ENCODE assay signal across 2 cellular contexts in the genomic region with DNA sequence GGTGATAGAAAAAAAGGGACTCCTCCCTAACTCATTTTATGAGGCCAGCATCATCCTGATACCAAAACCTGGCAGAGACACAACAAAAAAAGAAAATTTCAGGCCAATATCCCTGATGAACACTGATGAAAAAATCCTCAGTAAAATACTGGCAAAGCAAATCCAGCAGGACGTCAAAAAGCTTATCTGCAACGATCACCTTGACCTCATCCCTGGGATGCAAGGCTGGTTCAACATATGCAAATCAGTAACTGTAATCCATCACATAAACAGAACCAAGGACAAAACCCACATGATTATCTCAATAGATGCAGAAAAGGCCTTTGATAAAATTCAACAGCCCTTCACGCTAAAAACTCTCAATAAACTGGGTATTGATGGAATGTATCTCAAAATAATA.
DNase-seq lines count a peak whose midpoint lies in the region; TF ChIP-seq lines count a peak whose summit lies in the region.
"Not testable (repeated sequence)": the region's sequence is repeated elsewhere in the genome, so short reads cannot be mapped to it uniquely, and the experiment has no call there.

No MANE protein-coding gene starts in this region.

- TF ChIP-seq POLR2A in adrenal gland (IDR thresholded peaks at IDR 0.05) = not testable (repeated sequence)

- H3K36me3 ChIP-seq in adrenal gland (replicated peaks in 1 of 2) = not testable (repeated sequence)

- H3K9me3 ChIP-seq in adrenal gland (replicated peaks in 1 of 3) = not testable (repeated sequence)

- peak in 6 of 7 donors; percentile 19 to 80 (median 57) for DNase-seq in adrenal gland

- not testable (repeated sequence) for TF ChIP-seq CTCF in VCaP (conservative IDR thresholded peaks at IDR 0.05); adrenal gland (IDR thresholded peaks at IDR 0.05)

- intact Hi-C loops in adrenal gland (cut with DNase I) = not testable (repeated sequence)

- peak overlapping the region; percentile 38 for H3K27ac ChIP-seq in VCaP
- H3K27ac ChIP-seq in adrenal gland = not testable (repeated sequence)

- not testable (repeated sequence) for H3K27me3 ChIP-seq in adrenal gland

- H3K4me3 ChIP-seq in adrenal gland = not testable (repeated sequence)

- 29 to 47% (median 33%) methylated on average over 3 of the region's 3 CpGs for WGBS in adrenal gland, 4 donors

- H3K4me1 ChIP-seq in adrenal gland (replicated peaks in 1 of 2) = not testable (repeated sequence)
